ENCODE assay signal across 13 cellular contexts in the genomic region with DNA sequence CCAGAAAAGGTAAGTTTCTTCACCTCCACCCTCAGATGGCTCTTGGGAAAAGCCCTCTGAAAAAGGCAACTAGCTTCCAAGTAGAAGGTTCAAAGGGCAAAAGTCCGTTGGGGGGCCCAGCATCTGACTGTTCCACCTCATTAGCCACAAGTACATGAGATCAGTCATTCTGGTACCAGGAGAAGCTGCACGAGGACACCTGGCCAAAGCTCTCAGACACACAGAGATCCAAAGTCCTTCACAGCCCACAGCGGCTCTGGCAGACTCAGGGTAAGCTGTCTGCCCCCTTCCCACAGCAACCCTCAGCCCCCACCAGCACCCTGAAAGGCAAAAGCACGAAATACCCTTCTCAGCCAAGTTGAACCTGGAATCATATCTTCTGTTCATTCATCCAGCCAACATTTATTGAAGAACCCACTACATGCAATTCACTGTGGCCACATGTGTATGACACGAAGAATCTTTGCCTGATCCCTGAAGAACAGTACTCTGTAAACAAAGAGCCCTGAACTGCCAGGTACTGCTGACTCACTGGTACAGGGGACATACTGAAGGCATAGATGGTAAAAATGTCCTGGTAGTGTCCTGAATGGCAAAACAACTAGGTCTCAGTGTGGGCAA. TPM values are rescaled to one million over a fixed set of nuclear protein-coding genes. Genes with fewer than 3 reads are reported as not detected.
DNase-seq lines count a peak whose midpoint lies in the region; ATAC-seq and TF ChIP-seq lines count a peak whose summit lies in the region.
"Had no signal": no experiment of that assay in that cellular context is flagged by ENCODE, and none has a peak within 500 bp of the region (broad histone marks: within the 10 kb centered on the region; RNA-seq: fewer than 3 reads in every experiment).

No MANE protein-coding gene starts in this region.

- no peak overlapping the region for H3K4me3 ChIP-seq in HEK293 (ENCODE audit: low read depth, low read length)

- TF ChIP-seq CTCF in HEK293 (tag by site-specific recombination; IDR thresholded peaks at IDR 0.05), result no peak
- no peak for TF ChIP-seq CTCF in glutamatergic neuron (IDR thresholded peaks at IDR 0.05; ENCODE audit: partially characterized antibody, unreplicated experiment)

- no peaks in the 10 kb centered on the region for H3K9me3 Mint-ChIP-seq in memory B cell
- H3K9me3 Mint-ChIP-seq in glutamatergic neuron (ENCODE audit: unreplicated experiment), result peaks cover 3% of the 10 kb centered on the region
- H3K9me3 Mint-ChIP-seq: activated naive CD4-positive, alpha-beta T cell treated with anti-CD3 and anti-CD28 coated beads, Interleukin-2, amount 50 U/mL, for 72 hours; central memory CD8-positive, alpha-beta T cell had no signal

- peaks cover 15% of the 10 kb centered on the region for H3K36me3 Mint-ChIP-seq in memory B cell
- no peaks in the 10 kb centered on the region for H3K36me3 Mint-ChIP-seq in glutamatergic neuron (ENCODE audit: unreplicated experiment)
- H3K36me3 Mint-ChIP-seq: activated naive CD4-positive, alpha-beta T cell treated with anti-CD3 and anti-CD28 coated beads, Interleukin-2, amount 50 U/mL, for 72 hours had no signal

- DNase-seq in memory B cell (ENCODE audit: low spot score in 2 of 2) (no peak), SIG-M5 treated with dmso at 0.1 percent for 504 hours (lab: John Stamatoyannopoulos, UW; ENCODE audit: unreplicated experiment) (no peak), glutamatergic neuron (no peak)
- DNase-seq: C1 segment of cervical spinal cord, substantia nigra had no signal

- peaks cover 44% of the 10 kb centered on the region for H3K4me1 Mint-ChIP-seq in memory B cell
- H3K4me1 Mint-ChIP-seq in glutamatergic neuron (ENCODE audit: low read depth, unreplicated experiment), result no peaks in the 10 kb centered on the region
- H3K4me1 Mint-ChIP-seq: central memory CD8-positive, alpha-beta T cell had no signal

- H3K27me3 Mint-ChIP-seq in memory B cell (no peaks in the 10 kb centered on the region), glutamatergic neuron (ENCODE audit: unreplicated experiment) (peaks cover 7% of the 10 kb centered on the region)

- POLR2A ChIA-PET in HEK293 (lab: Yijun Ruan, JAX), result interaction anchor here (0.6 kb wide), 1 partner anchor 23 kb away, joined by 4 read pairs; no protein-coding TSS in a partner anchor

- H3K4me3 Mint-ChIP-seq in memory B cell (no peak overlapping the region), glutamatergic neuron (ENCODE audit: unreplicated experiment) (no peak overlapping the region)
- H3K4me3 Mint-ChIP-seq: central memory CD8-positive, alpha-beta T cell had no signal

- CTCF ChIA-PET in HEK293 (lab: Yijun Ruan, JAX), result no interaction called here

- no peaks in the 10 kb centered on the region for H3K4me1 ChIP-seq in HEK293 (ENCODE audit: control insufficient read depth, insufficient read depth, low read length)

- ATAC-seq in GM18858 (IDR thresholded peaks at IDR 0.05; ENCODE audit: unreplicated experiment), result peak; percentile 32
- ATAC-seq in HG03571 (IDR thresholded peaks at IDR 0.05; ENCODE audit: unreplicated experiment), result peak; percentile 52
- ATAC-seq in memory B cell (ENCODE audit: low read depth), result no peak
- no peak for ATAC-seq in GM18861 (IDR thresholded peaks at IDR 0.05; ENCODE audit: unreplicated experiment)
- no peak for ATAC-seq in GM21825 (IDR thresholded peaks at IDR 0.05; ENCODE audit: unreplicated experiment)
- ATAC-seq: activated naive CD4-positive, alpha-beta T cell treated with anti-CD3 and anti-CD28 coated beads, Interleukin-2, amount 50 U/mL, for 72 hours; Panc1 had no signal

- no peaks in the 10 kb centered on the region for H3K36me3 ChIP-seq in HEK293 (ENCODE audit: control insufficient read depth in 2 of 2, insufficient read depth in 1 of 2, low read length in 2 of 2)

- H3K27ac Mint-ChIP-seq in memory B cell (peak overlapping the region; percentile 92), glutamatergic neuron (ENCODE audit: unreplicated experiment) (no peak overlapping the region)

- H3K27ac ChIP-seq in HEK293 (ENCODE audit: extremely low read depth, low read depth, low read length), result no peak overlapping the region

- no peaks in the 10 kb centered on the region for H3K9me3 ChIP-seq in HEK293 (ENCODE audit: control insufficient read depth, insufficient read depth, low read depth, low read length)

TF ChIP-seq in HEK293, 187 proteins besides CTCF, POLR2A, EP300 and RAD21:
- TF ChIP-seq ZNF223 (tag by site-specific recombination; IDR thresholded peaks at IDR 0.05) (no peak), GLIS1 (tag by site-specific recombination; IDR thresholded peaks at IDR 0.05) (no peak), ZNF394 (tag by site-specific recombination; IDR thresholded peaks at IDR 0.05; ENCODE audit: borderline replicate concordance) (peak; percentile 38; the same call in 1 of the 2 replicates), ZNF138 (tag by site-specific recombination; IDR thresholded peaks at IDR 0.05; ENCODE audit: borderline replicate concordance) (no peak)
- TF ChIP-seq, protein P1, sequence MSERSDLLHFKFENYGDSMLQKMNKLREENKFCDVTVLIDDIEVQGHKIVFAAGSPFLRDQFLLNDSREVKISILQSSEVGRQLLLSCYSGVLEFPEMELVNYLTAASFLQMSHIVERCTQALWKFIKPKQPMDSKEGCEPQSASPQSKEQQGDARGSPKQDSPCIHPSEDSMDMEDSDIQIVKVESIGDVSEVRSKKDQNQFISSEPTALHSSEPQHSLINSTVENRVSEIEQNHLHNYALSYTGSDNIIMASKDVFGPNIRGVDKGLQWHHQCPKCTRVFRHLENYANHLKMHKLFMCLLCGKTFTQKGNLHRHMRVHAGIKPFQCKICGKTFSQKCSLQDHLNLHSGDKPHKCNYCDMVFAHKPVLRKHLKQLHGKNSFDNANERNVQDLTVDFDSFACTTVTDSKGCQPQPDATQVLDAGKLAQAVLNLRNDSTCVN (tag by site-specific recombination; optimal IDR thresholded peaks at IDR 0.05), result no peak

RNA-seq across cellular contexts. Expression of gene SLC7A7, which starts 19.0 kb away (rescaled TPM):
- total RNA-seq in glutamatergic neuron (ENCODE audit: unreplicated experiment), result 1.7 TPM

RNA-seq across cellular contexts. Expression of gene OXA1L, which starts 29.7 kb away (rescaled TPM):
- 80.3 TPM for total RNA-seq in glutamatergic neuron (ENCODE audit: unreplicated experiment)

RNA-seq across cellular contexts. Expression of gene MRPL52, which starts 33.5 kb away (rescaled TPM):
- total RNA-seq in glutamatergic neuron (ENCODE audit: unreplicated experiment), result 67.9 TPM

RNA-seq across cellular contexts. Expression of gene MMP14, which starts 40.2 kb away (rescaled TPM):
- total RNA-seq in glutamatergic neuron (ENCODE audit: unreplicated experiment), result 162 TPM

Comparison
In these comparisons a context has a peak if more than half of its experiments do, and no peak if none do; other contexts are left out.
1. ATAC-seq: peak in GM18858 (single experiment) and HG03571 (single experiment); none in memory B cell (single experiment), GM18861 (single experiment) and GM21825 (single experiment).